ENCODE assay signal across 21 cellular contexts in genomic region chr5:40973364-40974004, GRCh38.
DNase-seq lines count a peak whose midpoint lies in the region; ATAC-seq, FAIRE-seq and TF ChIP-seq lines count a peak whose summit lies in the region.
"Had no signal": no experiment of that assay in that cellular context is flagged by ENCODE, and none has a peak within 500 bp of the region (broad histone marks: within the 10 kb centered on the region; RNA-seq: fewer than 3 reads in every experiment).

No MANE protein-coding gene starts in this region.

- no peaks in the 10 kb centered on the region for H3F3A ChIP-seq in SK-N-SH (replicated peaks; ENCODE audit: insufficient read depth)
- H3F3A ChIP-seq in MM.1S (ENCODE audit: insufficient read depth, low read length): no peaks in the 10 kb centered on the region

- POLR2A ChIA-PET in SK-N-SH (lab: Yijun Ruan, JAX) (no interaction called here), A673 (lab: Charles Lee; ENCODE audit: low non-redundant PET) (no interaction called here)

- no peak overlapping the region for H3K4me2 ChIP-seq in SK-N-SH
- 0 out of 2 replicates have a peak overlapping the region, but pooled peaks have one; percentile 5 for H3K4me2 ChIP-seq in MM.1S (ENCODE audit: low read depth, low read length)
- H3K4me2 ChIP-seq in parathyroid adenoma (ENCODE audit: low read length): peak overlapping the region; percentile 51
- H3K4me2 ChIP-seq: BLaER1 had no signal

- TF ChIP-seq CTCF in SK-N-SH (IDR thresholded peaks at IDR 0.05) (no peak), MM.1S (IDR thresholded peaks at IDR 0.05; ENCODE audit: low read length) (no peak), parathyroid adenoma (IDR thresholded peaks at IDR 0.05) (no peak), A673 (conservative IDR thresholded peaks at IDR 0.05; ENCODE audit: low read depth, low read length) (no peak)

- H4K20me1 ChIP-seq in SK-N-SH (ENCODE audit: insufficient read depth) (no peaks in the 10 kb centered on the region), MM.1S (ENCODE audit: insufficient read depth, low read length) (no peaks in the 10 kb centered on the region)
- H4K20me1 ChIP-seq: BLaER1 had no signal

- DNase-seq in SK-N-SH (no peak), HTR-8/SVneo (ENCODE audit: insufficient read length, low spot score) (no peak), MM.1S (peak; percentile 57), A673 (ENCODE audit: low spot score) (no peak), cortex of kidney (lab: John Stamatoyannopoulos, UW) (no peak)
- DNase-seq: 8988T; Caco-2; CD4-positive, CD25-positive, alpha-beta regulatory T cell; CD8-positive, alpha-beta T cell; DMS153; DND-41; GOT3; HFFc6 had no signal

- peaks cover 0 to 11% of the 10 kb centered on the region in 2 experiments; a peak in 2 of 4 replicates for H3K4me1 ChIP-seq in SK-N-SH (ENCODE audit: control insufficient read depth in 1 of 2, insufficient read depth in 2 of 2, low read depth in 1 of 2, low read length in 1 of 2)
- peaks cover 3% of the 10 kb centered on the region; the same call in 1 of the 2 replicates for H3K4me1 ChIP-seq in MM.1S (ENCODE audit: low read length)
- peaks cover 3% of the 10 kb centered on the region for H3K4me1 ChIP-seq in parathyroid adenoma
- H3K4me1 ChIP-seq in A673 (ENCODE audit: insufficient read depth, low read length, poor library complexity, severe bottlenecking): peaks cover 4% of the 10 kb centered on the region
- H3K4me1 ChIP-seq: BLaER1, Caco-2, HAP-1 had no signal

- H3K4me3 ChIP-seq in SK-N-SH (ENCODE audit: low read depth in 2 of 2, low read length in 1 of 2) (no peak overlapping the region), MM.1S (ENCODE audit: low read length) (no peak overlapping the region), parathyroid adenoma (ENCODE audit: low read depth, low read length) (no peak overlapping the region), A673 (ENCODE audit: low read depth, low read length, poor library complexity, severe bottlenecking) (no peak overlapping the region)
- H3K4me3 ChIP-seq: BLaER1, HAP-1 had no signal

- TF ChIP-seq EP300 in SK-N-SH (IDR thresholded peaks at IDR 0.05; ENCODE audit: borderline replicate concordance in 1 of 2, low read depth in 1 of 2, low read length in 1 of 2): no peak

- no TSS peak for BruUV-seq in A673 (replicated peaks; lab: Mats Ljungman, UMichigan)

- 20% methylated on average over 3 of the region's 3 CpGs for WGBS in SK-N-SH (ENCODE audit: low lambda C conversion rate)

- intact Hi-C loops in A673 (cut with micrococcal nuclease; ENCODE audit: unreplicated experiment): no loop called here

- H3K36me3 ChIP-seq in SK-N-SH (replicated peaks in 1 of 2; ENCODE audit: control insufficient read depth in 1 of 2, insufficient read depth in 2 of 2, low read length in 1 of 2): peaks cover 0 to 3% of the 10 kb centered on the region in 2 experiments
- H3K36me3 ChIP-seq in MM.1S (replicated peaks; ENCODE audit: insufficient read depth, low read length): no peaks in the 10 kb centered on the region
- H3K36me3 ChIP-seq in parathyroid adenoma (ENCODE audit: control insufficient read depth, insufficient read depth, low read length): no peaks in the 10 kb centered on the region
- H3K36me3 ChIP-seq in A673 (ENCODE audit: insufficient read depth, low read length, poor library complexity, severe bottlenecking): no peaks in the 10 kb centered on the region
- H3K36me3 ChIP-seq: BLaER1, HAP-1 had no signal

- H3K9ac ChIP-seq in SK-N-SH (no peak overlapping the region), MM.1S (ENCODE audit: low read length) (no peak overlapping the region), parathyroid adenoma (no peak overlapping the region)
- H3K9ac ChIP-seq: BLaER1 had no signal

- H3K79me2 ChIP-seq in SK-N-SH (ENCODE audit: insufficient read depth) (no peaks in the 10 kb centered on the region), MM.1S (ENCODE audit: low read length) (no peaks in the 10 kb centered on the region), parathyroid adenoma (no peaks in the 10 kb centered on the region)

- H2AFZ ChIP-seq in SK-N-SH (ENCODE audit: low read depth) (no peak overlapping the region), MM.1S (ENCODE audit: low read length) (0 out of 2 replicates have a peak overlapping the region, but pooled peaks have one; percentile 2), parathyroid adenoma (no peak overlapping the region)

- H3K27ac ChIP-seq in SK-N-SH (ENCODE audit: low read depth in 2 of 2, low read length in 1 of 2): peak overlapping the region in 1 of 2 experiments; percentile 60; a peak in 2 of 4 replicates
- H3K27ac ChIP-seq in MM.1S (ENCODE audit: low read length): no peak overlapping the region
- no peak overlapping the region for H3K27ac ChIP-seq in parathyroid adenoma
- no peak overlapping the region for H3K27ac ChIP-seq in A673 (ENCODE audit: low read depth, low read length, poor library complexity, severe bottlenecking)
- H3K27ac ChIP-seq: BLaER1, C4-2B had no signal

- H3K9me3 ChIP-seq in SK-N-SH (no peaks in the 10 kb centered on the region), MM.1S (replicated peaks; ENCODE audit: insufficient read depth, low read length) (no peaks in the 10 kb centered on the region), parathyroid adenoma (ENCODE audit: control insufficient read depth, low read length) (no peaks in the 10 kb centered on the region), A673 (ENCODE audit: low read depth, low read length, poor library complexity, severe bottlenecking) (no peaks in the 10 kb centered on the region)
- H3K9me3 ChIP-seq: BLaER1, Caco-2, HAP-1 had no signal

- CTCF ChIA-PET in SK-N-SH (lab: Yijun Ruan, JAX): interaction anchor here (1.1 kb wide), 1 partner anchor 297 kb away, joined by 3 read pairs; no protein-coding TSS in a partner anchor
- CTCF ChIA-PET in A673 (lab: Charles Lee): no interaction called here

- H3K27me3 ChIP-seq in SK-N-SH (ENCODE audit: insufficient read depth) (no peaks in the 10 kb centered on the region), MM.1S (replicated peaks; ENCODE audit: insufficient read depth, low read length) (no peaks in the 10 kb centered on the region), parathyroid adenoma (ENCODE audit: control insufficient read depth, insufficient read depth, low read length) (no peaks in the 10 kb centered on the region), A673 (replicated peaks; ENCODE audit: insufficient read depth, low read depth, low read length, poor library complexity) (no peaks in the 10 kb centered on the region)
- H3K27me3 ChIP-seq: BLaER1 had no signal

- H3K9me2 ChIP-seq in SK-N-SH (no peaks in the 10 kb centered on the region), MM.1S (replicated peaks; ENCODE audit: insufficient read depth, low read length) (no peaks in the 10 kb centered on the region)

- TF ChIP-seq RAD21 in SK-N-SH (IDR thresholded peaks at IDR 0.05; ENCODE audit: low read length): no peak

- FAIRE-seq in HTR-8/SVneo (lab: Jason Lieb, UNC): peak; percentile 13
- FAIRE-seq: G401.6, GM12892, H54 had no signal

- no peak for ATAC-seq in SK-N-SH treated with all-trans-retinoic acid at 6 μM for 48 hours
- ATAC-seq: CD8-positive, alpha-beta T cell had no signal

TF ChIP-seq in SK-N-SH, 30 proteins besides CTCF, POLR2A, EP300 and RAD21:
- peak; percentile 56 for TF ChIP-seq GATA2 (CRISPR knock-in tag; IDR thresholded peaks at IDR 0.05)
- TF ChIP-seq, protein P1, sequence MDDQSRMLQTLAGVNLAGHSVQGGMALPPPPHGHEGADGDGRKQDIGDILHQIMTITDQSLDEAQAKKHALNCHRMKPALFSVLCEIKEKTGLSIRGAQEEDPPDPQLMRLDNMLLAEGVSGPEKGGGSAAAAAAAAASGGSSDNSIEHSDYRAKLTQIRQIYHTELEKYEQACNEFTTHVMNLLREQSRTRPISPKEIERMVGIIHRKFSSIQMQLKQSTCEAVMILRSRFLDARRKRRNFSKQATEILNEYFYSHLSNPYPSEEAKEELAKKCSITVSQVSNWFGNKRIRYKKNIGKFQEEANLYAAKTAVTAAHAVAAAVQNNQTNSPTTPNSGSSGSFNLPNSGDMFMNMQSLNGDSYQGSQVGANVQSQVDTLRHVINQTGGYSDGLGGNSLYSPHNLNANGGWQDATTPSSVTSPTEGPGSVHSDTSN (IDR thresholded peaks at IDR 0.05): no peak

TF ChIP-seq in SK-N-SH treated with all-trans-retinoic acid at 6 μM for 48 hours, 23 proteins besides CTCF, POLR2A, EP300 and RAD21 (continues in another document):
- TF ChIP-seq SNAI2 (CRISPR knock-in tag; IDR thresholded peaks at IDR 0.05) (no peak), BACH2 (CRISPR knock-in tag; IDR thresholded peaks at IDR 0.05; ENCODE audit: borderline replicate concordance) (no peak), TCF4 (CRISPR knock-in tag; IDR thresholded peaks at IDR 0.05; ENCODE audit: borderline replicate concordance) (no peak), ISL1 (CRISPR knock-in tag; IDR thresholded peaks at IDR 0.05) (no peak), PPARA (CRISPR knock-in tag; IDR thresholded peaks at IDR 0.05; ENCODE audit: borderline replicate concordance) (no peak), POU6F1 (CRISPR knock-in tag; IDR thresholded peaks at IDR 0.05; ENCODE audit: borderline replicate concordance, low read depth) (no peak), ARNTL (CRISPR knock-in tag; IDR thresholded peaks at IDR 0.05; ENCODE audit: borderline replicate concordance, low read depth) (no peak), GLIS3 (CRISPR knock-in tag; IDR thresholded peaks at IDR 0.05) (no peak), ZFP3 (CRISPR knock-in tag; IDR thresholded peaks at IDR 0.05) (no peak), ZNF70 (CRISPR knock-in tag; IDR thresholded peaks at IDR 0.05) (no peak)
